In genomic region chr17:41665566-41666335, GRCh38 we compare ENCODE assay signal across 8 cellular contexts. TPM values are rescaled to one million over a fixed set of nuclear protein-coding genes. Genes with fewer than 3 reads are reported as not detected.
A peak's percentile ranks its signal among the peaks of the same experiment; 100 is the strongest.
DNase-seq lines count a peak whose midpoint lies in the region; ATAC-seq and TF ChIP-seq lines count a peak whose summit lies in the region.

No MANE protein-coding gene starts in this region.

- no peaks in the 10 kb centered on the region for H3K36me3 ChIP-seq in kidney epithelial cell (ENCODE audit: control insufficient read depth, insufficient read depth, low read length)

- H3K27ac ChIP-seq in AG04450 (ENCODE audit: low read depth, low read length), result peak overlapping the region; percentile 85

- H3K4me1 Mint-ChIP-seq in central memory CD8-positive, alpha-beta T cell, result peaks cover 24% of the 10 kb centered on the region

- ATAC-seq in GM18907 (IDR thresholded peaks at IDR 0.05; ENCODE audit: unreplicated experiment) (peak; percentile 65), HG03175 (IDR thresholded peaks at IDR 0.05; ENCODE audit: unreplicated experiment) (peak; percentile 71)
- ATAC-seq in central memory CD8-positive, alpha-beta T cell (replicated peaks; ENCODE audit: extremely low read depth, poor library complexity, severe bottlenecking), result peak; percentile 78

- no peaks in the 10 kb centered on the region for H3K9me3 Mint-ChIP-seq in central memory CD8-positive, alpha-beta T cell

- H3K27me3 Mint-ChIP-seq in central memory CD8-positive, alpha-beta T cell, result no peaks in the 10 kb centered on the region

- H3K27me3 ChIP-seq in AG04450 (ENCODE audit: control insufficient read depth, insufficient read depth, low read length) (no peaks in the 10 kb centered on the region), kidney epithelial cell (ENCODE audit: control insufficient read depth, insufficient read depth, low read length) (no peaks in the 10 kb centered on the region)

- H3K36me3 Mint-ChIP-seq in central memory CD8-positive, alpha-beta T cell (ENCODE audit: insufficient read depth), result peaks cover 9% of the 10 kb centered on the region

- POLR2A ChIA-PET in AG04450 (lab: Yijun Ruan, JAX), result interaction anchor here (0.7 to 3.8 kb wide), 2 partner anchors 23 to 1133 kb away, joined by 5 to 24 read pairs; partner anchors contain the start of gene EIF1

- H3K27ac Mint-ChIP-seq in central memory CD8-positive, alpha-beta T cell (ENCODE audit: low read depth), result peak overlapping the region; percentile 97

- TF ChIP-seq CTCF in AG04450 (IDR thresholded peaks at IDR 0.05; ENCODE audit: low read depth, low read length) (peak; percentile 86), kidney epithelial cell (IDR thresholded peaks at IDR 0.05; ENCODE audit: insufficient read depth, low read length, poor library complexity, severe bottlenecking) (peak; percentile 65)

- H3K4me3 ChIP-seq in AG04450 (ENCODE audit: low read depth, low read length), result peak overlapping the region; percentile 60
- H3K4me3 ChIP-seq in kidney epithelial cell (ENCODE audit: low read depth, low read length), result peak overlapping the region; percentile 22

- CTCF ChIA-PET in AG04450 (lab: Charles Lee), result interaction anchor here (0.6 to 10.3 kb wide), 54 partner anchors 13 to 1253 kb away, joined by 3 to 285 read pairs (median 4); partner anchors contain the start of gene EIF1

- no peaks in the 10 kb centered on the region for H3K9me3 ChIP-seq in AG04450 (ENCODE audit: control insufficient read depth, insufficient read depth, low read length)

- peak overlapping the region; percentile 88 for H3K4me3 Mint-ChIP-seq in central memory CD8-positive, alpha-beta T cell

- DNase-seq in AG04450 (ENCODE audit: low read depth, low spot score) (peak; percentile 46), NCI-H2227 treated with DMSO at 0.1 percent for 48 hours (lab: John Stamatoyannopoulos, UW) (peak; percentile 83), kidney epithelial cell (ENCODE audit: low read depth) (no peak)
- peak; percentile 78 for DNase-seq in activated CD4-positive, CD25-positive, alpha-beta regulatory T cell treated with anti-CD3 and anti-CD28 coated beads, Interleukin-2, amount 50 U/mL, for 16 hours (ENCODE audit: low read depth, low spot score)
- peak; percentile 87 to 92 for DNase-seq in central memory CD8-positive, alpha-beta T cell (ENCODE audit: low spot score in 2 of 2)
- DNase-seq in stimulated activated CD4-positive, alpha-beta T cell treated with anti-CD3 and anti-CD28 coated beads, Interleukin-15, amount 100 ng/mL, for 24 hours, result peak; percentile 93

RNA-seq across cellular contexts. Expression of gene EIF1, which starts 22.9 kb away (rescaled TPM):
- polyA plus RNA-seq in AG04450 (2011; rRNA removed), result 529 and 549 TPM in 2 replicates
- 151 and 190 TPM in 2 replicates for polyA minus RNA-seq in AG04450 (2011; rRNA and poly(A)+ RNA removed)
- total RNA-seq in kidney epithelial cell, result 318 and 368 TPM in 2 replicates

RNA-seq across cellular contexts. Expression of gene KRT17, which starts 41.4 kb away (rescaled TPM):
- polyA plus RNA-seq in AG04450 (2011; rRNA removed), result 2.8 and 4.9 TPM in 2 replicates
- polyA minus RNA-seq in AG04450 (2011; rRNA and poly(A)+ RNA removed), result 0.83 and 1.9 TPM in 2 replicates
- total RNA-seq in kidney epithelial cell, result 208 and 216 TPM in 2 replicates

RNA-seq across cellular contexts. Expression of gene GAST, which starts 46.4 kb away (rescaled TPM):
- polyA plus RNA-seq in AG04450 (2011; rRNA removed), result not detected in 2 replicates
- not detected in 2 replicates for polyA minus RNA-seq in AG04450 (2011; rRNA and poly(A)+ RNA removed)
- total RNA-seq in kidney epithelial cell, result not detected in 2 replicates

RNA-seq across cellular contexts. Expression of gene KRT16, which starts 53.2 kb away (rescaled TPM):
- not detected in 2 replicates for polyA plus RNA-seq in AG04450 (2011; rRNA removed)
- polyA minus RNA-seq in AG04450 (2011; rRNA and poly(A)+ RNA removed), result not detected in 2 replicates
- total RNA-seq in kidney epithelial cell, result 4.2 and 4.8 TPM in 2 replicates
